In the genomic region with DNA sequence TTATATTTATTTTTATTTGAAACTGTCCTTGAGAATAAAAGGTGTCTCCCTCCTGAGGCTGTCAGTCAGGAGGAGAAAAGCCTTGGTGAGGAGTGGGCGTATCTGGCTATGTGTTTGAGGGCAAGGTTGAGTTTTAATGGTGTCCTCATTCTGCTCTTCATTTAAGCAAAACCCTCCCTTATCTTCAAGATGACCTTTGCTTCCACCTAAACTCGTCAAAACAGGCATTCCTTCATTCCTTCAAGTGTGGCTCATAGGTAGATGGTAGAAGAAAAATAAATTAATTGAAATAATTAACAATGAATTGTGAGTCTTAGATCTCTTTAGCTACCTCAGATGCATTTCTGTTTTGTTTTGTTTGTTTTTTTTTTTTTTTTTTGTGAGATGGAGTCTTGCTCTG, we compare ENCODE assay signal across 16 cellular contexts. TPM values are rescaled to one million over a fixed set of nuclear protein-coding genes. Genes with fewer than 3 reads are reported as not detected.
A peak's percentile ranks its signal among the peaks of the same experiment; 100 is the strongest.
DNase-seq lines count a peak whose midpoint lies in the region; ATAC-seq, FAIRE-seq and TF ChIP-seq lines count a peak whose summit lies in the region.
"Had no signal": no experiment of that assay in that cellular context is flagged by ENCODE, and none has a peak within 500 bp of the region (broad histone marks: within the 10 kb centered on the region; RNA-seq: fewer than 3 reads in every experiment).

No MANE protein-coding gene starts in this region.

- H3K9me3 ChIP-seq in PC-9 (ENCODE audit: insufficient read depth, low read depth): no peaks in the 10 kb centered on the region
- H3K9me3 ChIP-seq in H1 (ENCODE audit: insufficient read depth in 2 of 2, low read depth in 1 of 2, low read length in 1 of 2): no peaks in the 10 kb centered on the region
- H3K9me3 ChIP-seq in trophoblast cell (ENCODE audit: insufficient read depth, low read depth, low read length): no peaks in the 10 kb centered on the region
- no peaks in the 10 kb centered on the region for H3K9me3 ChIP-seq in right atrium auricular region
- H3K9me3 ChIP-seq: HAP-1 had no signal

- no peak for TF ChIP-seq EP300 in H1 (IDR thresholded peaks at IDR 0.05; ENCODE audit: borderline replicate concordance in 1 of 2, low read depth in 2 of 2, low read length in 2 of 2)

- H4K20me1 ChIP-seq in PC-9 (ENCODE audit: insufficient read depth): no peaks in the 10 kb centered on the region
- H4K20me1 ChIP-seq in H1 (replicated peaks in 1 of 2; ENCODE audit: control insufficient read depth in 1 of 2, insufficient read depth in 2 of 2, low read length in 2 of 2): no peaks in the 10 kb centered on the region

- H3K14ac ChIP-seq in H1 (ENCODE audit: insufficient read length) (no peak overlapping the region), trophoblast cell (ENCODE audit: low read length) (no peak overlapping the region)

- H2BK15ac ChIP-seq in H1 (ENCODE audit: low read length): no peak overlapping the region

- H4K8ac ChIP-seq in H1 (ENCODE audit: extremely low read depth, insufficient read depth, low read length) (no peak overlapping the region), trophoblast cell (ENCODE audit: low read depth, low read length) (no peak overlapping the region)

- peak in 1 of 2 experiments; percentile 64 for DNase-seq in PC-9
- DNase-seq in H1 (ENCODE audit: low read depth in 1 of 2, low spot score in 2 of 2): no peak
- DNase-seq in trophoblast cell: peak in 1 of 2 donors; percentile 78
- no peak for DNase-seq in Right ventricle myocardium superior
- DNase-seq in right atrium auricular region (ENCODE audit: low spot score): no peak
- DNase-seq: C1 segment of cervical spinal cord; CD4-positive, alpha-beta memory T cell; COR-L47; DMS153; DND-41; HFFc6 had no signal

- H3K9ac ChIP-seq in H1 (replicated peaks in 1 of 4; ENCODE audit: extremely low read depth in 1 of 4, low read depth in 3 of 4, low read length in 3 of 4): no peak overlapping the region
- H3K9ac ChIP-seq in trophoblast cell (ENCODE audit: low read length): no peak overlapping the region

- H2AFZ ChIP-seq in PC-9 (0 out of 2 replicates have a peak overlapping the region, but pooled peaks have one; percentile 56), H1 (ENCODE audit: low read length) (peak overlapping the region; percentile 85; the same call in 1 of the 2 replicates), trophoblast cell (ENCODE audit: insufficient read depth, low read length, poor library complexity) (no peak overlapping the region)

- intact Hi-C loops in PC-9 (cut with micrococcal nuclease; ENCODE audit: unreplicated experiment) (no loop called here), Right ventricle myocardium superior (cut with DNase I) (no loop called here)

- no peaks in the 10 kb centered on the region for H3K27me3 ChIP-seq in PC-9 (ENCODE audit: insufficient read depth, low read depth)
- no peaks in the 10 kb centered on the region; a peak in 1 of 7 replicates for H3K27me3 ChIP-seq in H1 (replicated peaks in 1 of 4; ENCODE audit: control insufficient read depth in 3 of 4, extremely low read depth in 1 of 4, insufficient read depth in 3 of 4, low read length in 3 of 4)
- no peaks in the 10 kb centered on the region for H3K27me3 ChIP-seq in trophoblast cell (ENCODE audit: insufficient read depth, low read length)
- no peaks in the 10 kb centered on the region for H3K27me3 ChIP-seq in right atrium auricular region

- H3K36me3 ChIP-seq in PC-9 (ENCODE audit: low read depth) (no peaks in the 10 kb centered on the region), H1 (ENCODE audit: control insufficient read depth in 2 of 4, insufficient read depth in 4 of 4, low read length in 3 of 4) (no peaks in the 10 kb centered on the region), trophoblast cell (ENCODE audit: control insufficient read depth in 1 of 2, insufficient read depth in 2 of 2, low read length in 2 of 2) (no peaks in the 10 kb centered on the region), right atrium auricular region (no peaks in the 10 kb centered on the region)
- H3K36me3 ChIP-seq: HAP-1 had no signal

- H2BK20ac ChIP-seq in H1 (ENCODE audit: low read length): no peak overlapping the region

- H4K91ac ChIP-seq in H1 (replicated peaks; ENCODE audit: insufficient read length, low read length): no peak overlapping the region
- peak overlapping the region; percentile 65 for H4K91ac ChIP-seq in trophoblast cell (ENCODE audit: low read depth, low read length)

- no peak overlapping the region for H2BK120ac ChIP-seq in H1 (replicated peaks; ENCODE audit: low read depth, low read length)
- no peak overlapping the region for H2BK120ac ChIP-seq in trophoblast cell (ENCODE audit: insufficient read depth, low read length, poor library complexity)

- WGBS in H1 (ENCODE audit: extremely low coverage in 1 of 2, insufficient coverage in 1 of 2, insufficient read length in 1 of 2, insufficient replicate concordance in 2 of 2, low coverage in 1 of 2, low lambda C conversion rate in 2 of 2, missing lambda C conversion rate in 1 of 2), 2 experiments: 91% methylated on average over 2 of the region's 2 CpGs; no CpG with 5 or more reads in 1 of the 2 experiments
- no CpG with 5 or more reads among the region's 2 CpGs for WGBS in trophoblast cell (ENCODE audit: extremely low coverage, insufficient coverage, insufficient read length)

- 0 out of 2 replicates have a peak overlapping the region, but pooled peaks have one; percentile 55 for H2BK12ac ChIP-seq in H1 (ENCODE audit: low read depth, low read length)
- H2BK12ac ChIP-seq in trophoblast cell (ENCODE audit: low read length): no peak overlapping the region

- H3K56ac ChIP-seq in H1 (replicated peaks; ENCODE audit: insufficient read length, low read depth, low read length): no peak overlapping the region

- H3K18ac ChIP-seq in H1 (ENCODE audit: extremely low read depth, low read length): no peak overlapping the region
- no peak overlapping the region for H3K18ac ChIP-seq in trophoblast cell (ENCODE audit: low read length)

- H3F3A ChIP-seq in PC-9 (ENCODE audit: insufficient read depth, low read depth): no peaks in the 10 kb centered on the region; the same call in 1 of the 2 replicates

- no TSS peak for BruUV-seq in PC-9 (replicated peaks; lab: Mats Ljungman, UMichigan)

- H2AK5ac ChIP-seq in H1 (ENCODE audit: low read depth, low read length) (no peak overlapping the region), trophoblast cell (ENCODE audit: low read length) (no peak overlapping the region)

- no peak overlapping the region for H3K23ac ChIP-seq in H1 (ENCODE audit: insufficient read length)
- H3K23ac ChIP-seq in trophoblast cell (ENCODE audit: low read length): no peak overlapping the region

- H3K79me1 ChIP-seq in H1 (ENCODE audit: low read depth, low read length) (no peaks in the 10 kb centered on the region), trophoblast cell (ENCODE audit: low read length) (no peaks in the 10 kb centered on the region)

- no peak for TF ChIP-seq RAD21 in H1 (IDR thresholded peaks at IDR 0.05 in 1 of 2, conservative IDR thresholded peaks at IDR 0.05 in 1 of 2; ENCODE audit: low read depth in 2 of 2, low read length in 2 of 2)

- H3K79me2 ChIP-seq in PC-9 (ENCODE audit: low read depth) (no peaks in the 10 kb centered on the region), H1 (ENCODE audit: control insufficient read depth in 1 of 2, insufficient read depth in 2 of 2, low read length in 2 of 2) (no peaks in the 10 kb centered on the region), trophoblast cell (ENCODE audit: control insufficient read depth, insufficient read depth, low read length, poor library complexity) (no peaks in the 10 kb centered on the region)

- no peaks in the 10 kb centered on the region for H3K9me2 ChIP-seq in PC-9 (ENCODE audit: insufficient read depth)

- H4K12ac ChIP-seq in trophoblast cell (ENCODE audit: low read depth, low read length): no peak overlapping the region

- CTCF ChIA-PET in PC-9 (lab: Charles Lee): interaction anchor here (0.6 to 0.9 kb wide), 3 partner anchors 25 to 67 kb away, joined by 3 to 7 read pairs (median 4); no protein-coding TSS in a partner anchor
- CTCF ChIA-PET in H1 (lab: Charles Lee; ENCODE audit: partially characterized antibody): interaction anchor here (0.6 to 3.9 kb wide), 5 partner anchors 9 to 501 kb away, joined by 3 to 10 read pairs (median 4); no protein-coding TSS in a partner anchor

- TF ChIP-seq CTCF in PC-9 (conservative IDR thresholded peaks at IDR 0.05): no peak
- TF ChIP-seq CTCF in H1 (IDR thresholded peaks at IDR 0.05; ENCODE audit: control extremely low read depth in 1 of 3, insufficient read depth in 1 of 3, low read depth in 1 of 3, low read length in 3 of 3): no peak
- TF ChIP-seq CTCF in right atrium auricular region (IDR thresholded peaks at IDR 0.05): no peak

- ATAC-seq in Right ventricle myocardium superior (ENCODE audit: poor library complexity): no peak
- ATAC-seq in HG03571 (IDR thresholded peaks at IDR 0.05; ENCODE audit: unreplicated experiment): no peak

- peak overlapping the region; percentile 57 for H3K4me2 ChIP-seq in PC-9
- H3K4me2 ChIP-seq in H1 (ENCODE audit: insufficient read depth in 1 of 2, low read depth in 2 of 2, low read length in 2 of 2): no peak overlapping the region
- H3K4me2 ChIP-seq in trophoblast cell (ENCODE audit: low read length): no peak overlapping the region

- no peaks in the 10 kb centered on the region for H3K23me2 ChIP-seq in H1 (ENCODE audit: low read depth, low read length)

- no peak overlapping the region for H4K5ac ChIP-seq in H1 (ENCODE audit: insufficient read length, low read depth, low read length)

- peak overlapping the region; percentile 35; the same call in 1 of the 2 replicates for H3K27ac ChIP-seq in PC-9
- no peak overlapping the region for H3K27ac ChIP-seq in H1 (ENCODE audit: low read depth, low read length)
- peak overlapping the region; percentile 54 for H3K27ac ChIP-seq in trophoblast cell (ENCODE audit: low read depth, low read length)
- H3K27ac ChIP-seq in right atrium auricular region: no peak overlapping the region

- no peak for FAIRE-seq in H1 (lab: Jason Lieb, UNC)
- FAIRE-seq: G401.6, GM12892, H54 had no signal

- peak overlapping the region; percentile 15; the same call in 1 of the 2 replicates for H3K4me3 ChIP-seq in PC-9
- H3K4me3 ChIP-seq in H1 (ENCODE audit: extremely low read depth in 1 of 4, insufficient read depth in 2 of 4, low read depth in 3 of 4, low read length in 4 of 4): no peak overlapping the region
- no peak overlapping the region for H3K4me3 ChIP-seq in trophoblast cell (ENCODE audit: low read depth, low read length)
- no peak overlapping the region for H3K4me3 ChIP-seq in right atrium auricular region
- H3K4me3 ChIP-seq: HAP-1 had no signal

- H3K4ac ChIP-seq in H1 (replicated peaks; ENCODE audit: insufficient read length, low read depth, low read length): no peak overlapping the region
- no peak overlapping the region for H3K4ac ChIP-seq in trophoblast cell (ENCODE audit: low read depth, low read length)

- POLR2A ChIA-PET in PC-9 (lab: Charles Lee; ENCODE audit: unreplicated experiment) (interaction anchor here (0.6 kb wide), 1 partner anchor 262 kb away, joined by 5 read pairs; no protein-coding TSS in a partner anchor), H1 (lab: Charles Lee; ENCODE audit: partially characterized antibody) (interaction anchor here (1.3 kb wide), 1 partner anchor 15 kb away, joined by 4 read pairs; no protein-coding TSS in a partner anchor)

- TF ChIP-seq POLR2A in H1 (IDR thresholded peaks at IDR 0.05; ENCODE audit: control extremely low read depth in 1 of 2, low read depth in 2 of 2, low read length in 2 of 2): no peak

- peaks cover 18% of the 10 kb centered on the region for H3K4me1 ChIP-seq in PC-9 (replicated peaks; ENCODE audit: insufficient read depth)
- H3K4me1 ChIP-seq in H1 (replicated peaks in 1 of 4; ENCODE audit: control insufficient read depth in 3 of 4, insufficient read depth in 4 of 4, low read length in 3 of 4): no peaks in the 10 kb centered on the region
- H3K4me1 ChIP-seq in trophoblast cell (ENCODE audit: control insufficient read depth in 1 of 2, insufficient read depth in 2 of 2, low read length in 2 of 2): no peaks in the 10 kb centered on the region
- no peaks in the 10 kb centered on the region for H3K4me1 ChIP-seq in right atrium auricular region
- H3K4me1 ChIP-seq: HAP-1 had no signal

- H2BK5ac ChIP-seq in H1 (ENCODE audit: low read depth, low read length) (no peak overlapping the region), trophoblast cell (ENCODE audit: low read depth, low read length, poor library complexity) (peak overlapping the region; percentile 37)

RNA-seq across cellular contexts. Expression of a gene that starts 39.4 kb away (rescaled TPM):
- total RNA-seq in PC-9 (2021) (30.4 and 35.7 TPM in 2 replicates), Right ventricle myocardium superior (20.4 TPM), right atrium auricular region (10 to 100 TPM; 21.6 to 36.7 TPM)
- total RNA-seq in H1 (2021; fragmentation: NEBNext Ultra II Directional; extraction: Animal tissue kit (Norgen Biotek cat#: 25700)): 7.9 and 8.6 TPM in 2 replicates
- 3.6 and 4.6 TPM in 2 replicates for polyA plus RNA-seq in H1 (2011; rRNA removed)
- 6.4 TPM for polyA plus RNA-seq in H1 (2011; cell fraction: cytosol; rRNA removed)
- 4.5 TPM for polyA plus RNA-seq in H1 (2011; cell fraction: nucleus; rRNA removed)
- polyA plus RNA-seq in H1 (2012, experiment 1 of 2): 3.5 to 6.9 TPM (median 5.7 TPM) in 4 replicates
- polyA plus RNA-seq in H1 (2012, experiment 2 of 2): 0.50 TPM
- polyA plus RNA-seq in H1 (2013, experiment 1 of 2): 5.8 TPM
- polyA plus RNA-seq in H1 (2013, experiment 2 of 2): 5.2 TPM
- polyA minus RNA-seq in H1 (2011; rRNA and poly(A)+ RNA removed): 10.1 and 13.5 TPM in 2 replicates
- 11.7 TPM for polyA minus RNA-seq in H1 (2011; cell fraction: cytosol; rRNA and poly(A)+ RNA removed)
- polyA minus RNA-seq in H1 (2011; cell fraction: nucleus; rRNA and poly(A)+ RNA removed): 16.0 TPM
- 49.0 and 49.5 TPM in 2 replicates for polyA plus RNA-seq in trophoblast cell (2013)

Comparison
In these comparisons a context has a peak if more than half of its experiments do, and no peak if none do; other contexts are left out.
1. H3K27ac ChIP-seq: peak in PC-9 (single experiment) and trophoblast cell (single experiment); none in H1 (single experiment) and right atrium auricular region (0 of 2).